Comparison of ENCODE assay signal across 1 cellular context in genomic region chr17:45129426-45129939, GRCh38.
TF ChIP-seq lines count a peak whose summit lies in the region.

No MANE protein-coding gene starts in this region.

TF ChIP-seq in IMR-90, 13 proteins besides CTCF, POLR2A, EP300 and RAD21 (continued from another document):
- TF ChIP-seq MAFK (IDR thresholded peaks at IDR 0.05; ENCODE audit: low read depth, low read length), result no peak
- no peak for TF ChIP-seq RCOR1 (IDR thresholded peaks at IDR 0.05; ENCODE audit: insufficient replicate concordance, low read length)
